10 cellular contexts compared by ENCODE assay signal in the genomic region with DNA sequence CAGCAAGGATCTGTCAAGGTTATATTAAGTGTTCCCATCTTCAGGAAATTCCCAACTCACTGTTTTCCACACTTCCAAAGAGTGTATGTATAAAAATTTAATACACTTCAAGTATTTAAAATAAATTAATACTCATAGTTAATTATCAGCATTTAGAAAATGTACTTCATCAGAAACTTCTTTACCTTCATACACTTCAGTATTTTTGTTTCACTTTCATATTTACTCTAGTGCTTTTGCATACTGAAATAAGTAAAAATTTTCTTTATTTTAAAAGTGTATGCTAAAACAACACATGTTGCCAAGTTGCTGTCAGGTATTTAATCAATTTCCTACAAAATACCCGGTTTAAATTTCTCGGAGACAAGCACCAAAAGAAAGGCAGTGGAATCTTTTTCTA. TPM values are rescaled to one million over a fixed set of nuclear protein-coding genes. Genes with fewer than 3 reads are reported as not detected.
DNase-seq lines count a peak whose midpoint lies in the region; ATAC-seq and FAIRE-seq lines count a peak whose summit lies in the region.
"Had no signal": no experiment of that assay in that cellular context is flagged by ENCODE, and none has a peak within 500 bp of the region (broad histone marks: within the 10 kb centered on the region; RNA-seq: fewer than 3 reads in every experiment).

No MANE protein-coding gene starts in this region.

- no peak overlapping the region for H3K27ac ChIP-seq in small intestine (ENCODE audit: low read depth in 1 of 2, low read length in 1 of 2)

- no peaks in the 10 kb centered on the region for H3K4me1 ChIP-seq in small intestine (ENCODE audit: control insufficient read depth in 2 of 2, insufficient read depth in 1 of 2, low read depth in 1 of 2, low read length in 1 of 2)

- H3K4me3 ChIP-seq in small intestine (ENCODE audit: low read depth in 1 of 2, low read length in 2 of 2): peak overlapping the region in 1 of 2 donors; percentile 38
- H3K4me3 ChIP-seq: K562 had no signal

- peak; percentile 94 for FAIRE-seq in small intestine (lab: Jason Lieb, UNC)
- FAIRE-seq: K562 had no signal

- H3K4me3 Mint-ChIP-seq in central memory CD8-positive, alpha-beta T cell: no peak overlapping the region
- H3K4me3 Mint-ChIP-seq: neural crest cell had no signal

- DNase-seq in NOMO-1 treated with DMSO at 0.1 percent for 48 hours (lab: John Stamatoyannopoulos, UW; ENCODE audit: unreplicated experiment) (peak; percentile 17), NOMO-1 treated with dmso at 0.1 percent for 144 hours (lab: John Stamatoyannopoulos, UW; ENCODE audit: unreplicated experiment) (no peak), small intestine (peak; percentile 27), COR-L47 (lab: John Stamatoyannopoulos, UW) (no peak), SHP77 treated with DMSO at 0.1 percent for 48 hours (lab: John Stamatoyannopoulos, UW) (no peak), GM19238 (ENCODE audit: insufficient read length, low spot score) (no peak)
- DNase-seq in central memory CD8-positive, alpha-beta T cell (ENCODE audit: low spot score in 2 of 2): no peak

- peaks cover 12% of the 10 kb centered on the region for H3K36me3 Mint-ChIP-seq in central memory CD8-positive, alpha-beta T cell (ENCODE audit: insufficient read depth)

- WGBS in small intestine, 3 donors: 4 to 9% (median 6%) methylated on average over 2 of the region's 2 CpGs

- no peaks in the 10 kb centered on the region for H3K27me3 Mint-ChIP-seq in central memory CD8-positive, alpha-beta T cell

- H3K4me1 Mint-ChIP-seq in central memory CD8-positive, alpha-beta T cell: peaks cover 65% of the 10 kb centered on the region
- H3K4me1 Mint-ChIP-seq: neural crest cell had no signal

- no peaks in the 10 kb centered on the region for H3K9me3 Mint-ChIP-seq in central memory CD8-positive, alpha-beta T cell
- H3K9me3 Mint-ChIP-seq: neural crest cell had no signal

- peak; percentile 51 for ATAC-seq in HG03159 (IDR thresholded peaks at IDR 0.05; ENCODE audit: unreplicated experiment)
- no peak for ATAC-seq in central memory CD8-positive, alpha-beta T cell (replicated peaks; ENCODE audit: extremely low read depth, poor library complexity, severe bottlenecking)
- ATAC-seq: K562 had no signal

- H3K9me3 ChIP-seq in small intestine (ENCODE audit: control insufficient read depth, low read depth): no peaks in the 10 kb centered on the region

- H3K36me3 ChIP-seq in small intestine (ENCODE audit: control insufficient read depth in 2 of 2, insufficient read depth in 2 of 2, low read length in 2 of 2): peaks cover 0 to 3% of the 10 kb centered on the region in 2 donors

- H3K27ac Mint-ChIP-seq in central memory CD8-positive, alpha-beta T cell (ENCODE audit: low read depth): peak overlapping the region; percentile 52

- H3K27me3 ChIP-seq in small intestine (ENCODE audit: control insufficient read depth in 2 of 2, insufficient read depth in 2 of 2, low read length in 2 of 2): no peaks in the 10 kb centered on the region

RNA-seq across cellular contexts. Expression of a gene that starts 16.5 kb away (rescaled TPM):
- 1 to 10 TPM; 2.4 to 3.6 (median 3.1) TPM for polyA plus RNA-seq in small intestine

Comparison
In these comparisons a context has a peak if more than half of its experiments do, and no peak if none do; other contexts are left out.
1. DNase-seq: peak in NOMO-1 treated with DMSO at 0.1 percent for 48 hours (single experiment) and small intestine (single experiment); none in NOMO-1 treated with dmso at 0.1 percent for 144 hours (single experiment), central memory CD8-positive, alpha-beta T cell (0 of 2), COR-L47 (single experiment), SHP77 treated with DMSO at 0.1 percent for 48 hours (single experiment) and GM19238 (single experiment).